Comparison of ENCODE assay signal across 9 cellular contexts in genomic region chr7:66146701-66147100, GRCh38. TPM values are rescaled to one million over a fixed set of nuclear protein-coding genes. Genes with fewer than 3 reads are reported as not detected.
A peak's percentile ranks its signal among the peaks of the same experiment; 100 is the strongest.
DNase-seq lines count a peak whose midpoint lies in the region; TF ChIP-seq lines count a peak whose summit lies in the region.
"Had no signal": no experiment of that assay in that cellular context is flagged by ENCODE, and none has a peak within 500 bp of the region (broad histone marks: within the 10 kb centered on the region; RNA-seq: fewer than 3 reads in every experiment).

No MANE protein-coding gene starts in this region.

- H3K9me2 ChIP-seq in OCI-LY7 (ENCODE audit: insufficient read depth, low read length), result no peaks in the 10 kb centered on the region

- TF ChIP-seq POLR2A in sigmoid colon (IDR thresholded peaks at IDR 0.05), result no peak

- H3K27me3 ChIP-seq in sigmoid colon (no peaks in the 10 kb centered on the region), ascending aorta (no peaks in the 10 kb centered on the region)
- H3K27me3 ChIP-seq: ovary had no signal

- CTCF ChIA-PET in OCI-LY7 (lab: Charles Lee; ENCODE audit: unreplicated experiment), result no interaction called here

- no peak overlapping the region for H3K4me3 ChIP-seq in OCI-LY7 (ENCODE audit: low read depth, low read length, poor library complexity, severe bottlenecking)
- no peak overlapping the region for H3K4me3 ChIP-seq in sigmoid colon
- H3K4me3 ChIP-seq in ascending aorta, result no peak overlapping the region
- H3K4me3 ChIP-seq: ovary had no signal

- H3K9me3 ChIP-seq in OCI-LY7 (ENCODE audit: low read length) (no peaks in the 10 kb centered on the region), sigmoid colon (no peaks in the 10 kb centered on the region), ascending aorta (no peaks in the 10 kb centered on the region)
- H3K9me3 ChIP-seq: ovary had no signal

- TF ChIP-seq CTCF in OCI-LY7 (conservative IDR thresholded peaks at IDR 0.05; ENCODE audit: low read length) (no peak), sigmoid colon (IDR thresholded peaks at IDR 0.05) (no peak), ascending aorta (IDR thresholded peaks at IDR 0.05) (no peak)

- DNase-seq in GM04503 (ENCODE audit: low read depth) (peak; percentile 52), OCI-LY7 (ENCODE audit: low spot score) (no peak), epidermal melanocyte (ENCODE audit: insufficient read length, low spot score) (peak; percentile 39), sigmoid colon (no peak), NCI-H748 treated with DMSO at 0.1 percent for 48 hours (lab: John Stamatoyannopoulos, UW) (no peak), activated gamma-delta T cell treated with Interleukin-2 at 50 U/mL for 16 hours (no peak), ascending aorta (ENCODE audit: low spot score in 2 of 2) (no peak)
- DNase-seq: effector CD8-positive, alpha-beta T cell; ovary had no signal

- intact Hi-C loops in OCI-LY7 (cut with micrococcal nuclease; ENCODE audit: unreplicated experiment) (no loop called here), sigmoid colon (cut with DNase I) (loop anchor here (5.0 kb wide), 1 partner anchor 346 kb away; no protein-coding TSS in a partner anchor), ascending aorta (cut with DNase I) (loop anchor here (10.0 kb wide), 1 partner anchor 268 kb away; no protein-coding TSS in a partner anchor)

- H3K4me1 ChIP-seq in OCI-LY7 (ENCODE audit: insufficient read depth, low read length, poor library complexity, severe bottlenecking) (no peaks in the 10 kb centered on the region), sigmoid colon (peaks cover 0 to 21% (median 15%) of the 10 kb centered on the region in 4 donors), ascending aorta (peaks cover under 1 to 4% of the 10 kb centered on the region in 2 donors)

- no peak overlapping the region for H3K27ac ChIP-seq in OCI-LY7 (ENCODE audit: low read depth, low read length, poor library complexity, severe bottlenecking)
- H3K27ac ChIP-seq in sigmoid colon, result peak overlapping the region; percentile 30 to 64 (median 58)
- H3K27ac ChIP-seq in ascending aorta, result peak overlapping the region in 1 of 2 donors; percentile 7

- TSS peak; percentile 41 for BruUV-seq in OCI-LY7 (replicated peaks; lab: Mats Ljungman, UMichigan)

- peaks cover 90% of the 10 kb centered on the region for H3K36me3 ChIP-seq in OCI-LY7 (ENCODE audit: insufficient read depth, low read length)
- peaks cover 0 to 35% (median 16%) of the 10 kb centered on the region in 4 donors for H3K36me3 ChIP-seq in sigmoid colon
- H3K36me3 ChIP-seq in ascending aorta, result peaks cover 30 to 58% of the 10 kb centered on the region in 2 donors
- H3K36me3 ChIP-seq: ovary had no signal

- no peak for TF ChIP-seq EP300 in sigmoid colon (IDR thresholded peaks at IDR 0.05)

- POLR2A ChIA-PET in OCI-LY7 (lab: Charles Lee), result interaction anchor here (0.6 kb wide), 1 partner anchor 12 kb away, joined by 4 read pairs; no protein-coding TSS in a partner anchor

- no peak overlapping the region for H3K4me2 ChIP-seq in OCI-LY7 (ENCODE audit: low read length)

- H2AFZ ChIP-seq in OCI-LY7 (ENCODE audit: low read length), result no peak overlapping the region

- WGBS in sigmoid colon, 2 donors, result 80% methylated on average over 5 of the region's 5 CpGs

- H4K20me1 ChIP-seq in OCI-LY7 (ENCODE audit: insufficient read depth, low read length), result no peaks in the 10 kb centered on the region

- no peaks in the 10 kb centered on the region for H3K79me2 ChIP-seq in OCI-LY7 (ENCODE audit: insufficient read depth, low read depth, low read length)

RNA-seq across cellular contexts. Expression of gene CRCP, which starts 32.1 kb away (rescaled TPM):
- 25.1 and 47.1 TPM in 2 replicates for total RNA-seq in OCI-LY7 (2014; rRNA removed; shearing (Covaris generic))
- total RNA-seq in OCI-LY7 (2022) (28.3 and 28.4 TPM in 2 replicates), sigmoid colon (10 to 100 TPM; 24.1 to 48.5 (median 37.1) TPM), ascending aorta (129 TPM)
- polyA plus RNA-seq in sigmoid colon, result 10 to 100 TPM; 18.6 to 25.7 (median 24.3) TPM

RNA-seq across cellular contexts. Expression of gene TPST1, which starts 58.4 kb away (rescaled TPM):
- total RNA-seq in OCI-LY7 (2014; rRNA removed; shearing (Covaris generic)), result 6.6 and 11.4 TPM in 2 replicates
- total RNA-seq in OCI-LY7 (2022) (3.5 and 6.3 TPM in 2 replicates), sigmoid colon (10 to 100 TPM; 21.0 to 31.3 (median 26.4) TPM), ascending aorta (21.9 TPM)
- 1 to 10 TPM in 2 of 3 donors, under 1 TPM in 1; 0.92 to 7.6 (median 3.6) TPM for polyA plus RNA-seq in sigmoid colon

Comparison
In these comparisons a context has a peak if more than half of its experiments do, and no peak if none do; other contexts are left out.
1. DNase-seq: peak in GM04503 (single experiment) and epidermal melanocyte (single experiment); none in OCI-LY7 (single experiment), sigmoid colon (single experiment), NCI-H748 treated with DMSO at 0.1 percent for 48 hours (single experiment), activated gamma-delta T cell treated with Interleukin-2 at 50 U/mL for 16 hours (single experiment) and ascending aorta (0 of 2).